Comparison of ENCODE assay signal across 8 cellular contexts in the genomic region with DNA sequence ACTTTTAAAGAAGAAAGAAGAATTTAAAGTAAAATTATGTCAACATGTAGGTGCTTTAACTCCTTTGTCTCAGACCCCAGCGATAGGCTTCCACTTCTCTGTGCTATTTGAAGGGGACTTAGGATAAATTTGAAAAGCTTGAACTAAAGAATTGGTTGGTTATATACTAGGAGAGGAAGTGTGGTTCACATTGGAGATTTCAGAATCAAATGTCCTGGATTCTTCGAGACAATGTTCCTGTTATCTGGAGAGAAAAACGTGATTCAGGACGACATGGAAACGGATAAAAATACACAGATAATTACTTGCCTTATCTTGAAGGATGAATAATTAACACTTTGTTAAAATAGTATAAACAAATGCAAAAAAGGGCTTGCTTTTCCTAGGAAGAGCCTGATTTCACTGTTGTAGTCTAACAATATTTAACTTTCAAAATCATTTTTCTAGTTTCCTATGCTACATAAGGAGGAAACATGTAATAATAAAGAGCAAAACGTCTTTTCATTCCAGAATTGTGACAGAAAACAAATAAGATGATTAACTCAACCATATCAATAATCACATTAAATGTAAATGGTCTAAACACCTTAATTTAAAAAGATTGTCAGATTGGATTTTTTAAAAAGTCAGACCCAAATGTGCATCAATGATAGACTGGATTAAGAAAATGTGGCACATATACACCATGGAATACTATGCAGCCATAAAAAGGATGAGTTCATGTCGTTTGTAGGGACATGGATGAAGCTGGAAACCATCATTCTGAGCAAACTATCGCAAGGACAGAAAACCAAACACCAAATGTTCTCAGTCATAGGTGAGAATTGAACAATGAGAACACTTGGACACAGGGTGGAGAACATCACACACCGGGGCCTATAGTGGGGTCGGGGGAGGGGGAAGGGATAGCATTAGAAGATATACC. TPM values are rescaled to one million over a fixed set of nuclear protein-coding genes. Genes with fewer than 3 reads are reported as not detected.
DNase-seq lines count a peak whose midpoint lies in the region; ATAC-seq and TF ChIP-seq lines count a peak whose summit lies in the region.

No MANE protein-coding gene starts in this region.

- H3K27me3 ChIP-seq in AG04450 (ENCODE audit: control insufficient read depth, insufficient read depth, low read length) (no peaks in the 10 kb centered on the region), HUES6 (ENCODE audit: control insufficient read depth, insufficient read depth, low read length) (no peaks in the 10 kb centered on the region)

- H3K27ac ChIP-seq in AG04450 (ENCODE audit: low read depth, low read length) (peak overlapping the region; percentile 83), HUES6 (ENCODE audit: low read depth, low read length) (peak overlapping the region; percentile 54; the same call in 1 of the 2 replicates)

- ATAC-seq in central memory CD8-positive, alpha-beta T cell (replicated peaks; ENCODE audit: extremely low read depth, poor library complexity, severe bottlenecking): peak; percentile 2
- ATAC-seq in mucosa of descending colon (peak; percentile 10), GM18519 (IDR thresholded peaks at IDR 0.05; ENCODE audit: low FRiP score, unreplicated experiment) (no peak)

- peak overlapping the region; percentile 100 for H3K27ac Mint-ChIP-seq in central memory CD8-positive, alpha-beta T cell (ENCODE audit: low read depth)

- H3K36me3 Mint-ChIP-seq in central memory CD8-positive, alpha-beta T cell (ENCODE audit: insufficient read depth): peaks cover 12% of the 10 kb centered on the region

- H3K4me3 ChIP-seq in AG04450 (ENCODE audit: low read depth, low read length) (peak overlapping the region; percentile 96), HUES6 (ENCODE audit: low read depth, low read length) (peak overlapping the region; percentile 96), mucosa of descending colon (peak overlapping the region; percentile 56)

- no peaks in the 10 kb centered on the region for H3K9me3 Mint-ChIP-seq in central memory CD8-positive, alpha-beta T cell

- TF ChIP-seq CTCF in AG04450 (IDR thresholded peaks at IDR 0.05; ENCODE audit: low read depth, low read length) (no peak), mucosa of descending colon (IDR thresholded peaks at IDR 0.05) (no peak)

- H3K36me3 ChIP-seq in HUES6 (ENCODE audit: control insufficient read depth, insufficient read depth, low read length) (no peaks in the 10 kb centered on the region), mucosa of descending colon (ENCODE audit: low read depth) (no peaks in the 10 kb centered on the region)

- DNase-seq in AG04450 (ENCODE audit: low read depth, low spot score) (no peak), mucosa of descending colon (no peak), amniotic stem cell (lab: John Stamatoyannopoulos, UW) (no peak), cortex of kidney (lab: John Stamatoyannopoulos, UW) (no peak), COR-L47 (lab: John Stamatoyannopoulos, UW) (no peak)
- DNase-seq in central memory CD8-positive, alpha-beta T cell (ENCODE audit: low spot score in 2 of 2): no peak

- H3K9me3 ChIP-seq in AG04450 (ENCODE audit: control insufficient read depth, insufficient read depth, low read length) (no peaks in the 10 kb centered on the region), HUES6 (ENCODE audit: control insufficient read depth, insufficient read depth, low read depth, low read length) (no peaks in the 10 kb centered on the region), mucosa of descending colon (no peaks in the 10 kb centered on the region)

- 0 out of 2 replicates have a peak, but pooled peaks cover 3% of the 10 kb centered on the region for H3K4me1 ChIP-seq in HUES6 (ENCODE audit: control insufficient read depth, insufficient read depth, low read length)
- H3K4me1 ChIP-seq in mucosa of descending colon (ENCODE audit: low read depth): peaks cover 9% of the 10 kb centered on the region

- peaks cover 45% of the 10 kb centered on the region for H3K4me1 Mint-ChIP-seq in central memory CD8-positive, alpha-beta T cell

- H3K4me3 Mint-ChIP-seq in central memory CD8-positive, alpha-beta T cell: peak overlapping the region; percentile 98

- POLR2A ChIA-PET in AG04450 (lab: Yijun Ruan, JAX): interaction anchor here (1.0 kb wide), 1 partner anchor 99 kb away, joined by 3 read pairs; no protein-coding TSS in a partner anchor

- intact Hi-C loops in mucosa of descending colon (cut with DNase I, micrococcal nuclease): no loop called here

- H3K27me3 Mint-ChIP-seq in central memory CD8-positive, alpha-beta T cell: peaks cover 29% of the 10 kb centered on the region

- CTCF ChIA-PET in AG04450 (lab: Charles Lee): interaction anchor here (1.1 to 1.7 kb wide), 2 partner anchors 74 to 121 kb away, joined by 3 to 6 read pairs; a partner anchor contains a TSS

- peak overlapping the region; percentile 79 for H3K9ac ChIP-seq in HUES6 (ENCODE audit: low read length)

RNA-seq across cellular contexts. Expression of a gene that starts 0.7 kb away (rescaled TPM):
- 11.8 and 14.5 TPM in 2 replicates for polyA plus RNA-seq in AG04450 (2011; rRNA removed)
- 10.6 and 22.6 TPM in 2 replicates for polyA minus RNA-seq in AG04450 (2011; rRNA and poly(A)+ RNA removed)
- 10 to 100 TPM; 15.9 to 17.7 (median 17.3) TPM for total RNA-seq in mucosa of descending colon

RNA-seq across cellular contexts. Expression of a gene that starts 35.4 kb away (rescaled TPM):
- polyA plus RNA-seq in AG04450 (2011; rRNA removed): 7.2 and 8.3 TPM in 2 replicates
- polyA minus RNA-seq in AG04450 (2011; rRNA and poly(A)+ RNA removed): 26.0 and 27.0 TPM in 2 replicates
- total RNA-seq in mucosa of descending colon: 10 to 100 TPM; 16.9 to 30.9 (median 21.8) TPM
